Comparison of ENCODE assay signal across 8 cellular contexts in genomic region chr5:74257645-74258328, GRCh38.
DNase-seq lines count a peak whose midpoint lies in the region; ATAC-seq and TF ChIP-seq lines count a peak whose summit lies in the region.

No MANE protein-coding gene starts in this region.

- no peaks in the 10 kb centered on the region for H3K9me3 ChIP-seq in right lobe of liver

- H3K4me3 ChIP-seq in right lobe of liver, result no peak overlapping the region

- no peaks in the 10 kb centered on the region for H3K4me1 ChIP-seq in right lobe of liver

- no peak for TF ChIP-seq POLR2A in right lobe of liver (IDR thresholded peaks at IDR 0.05)

- WGBS in right lobe of liver (ENCODE audit: insufficient coverage, low coverage, low lambda C conversion rate, missing lambda C conversion rate), result 43% methylated on average over 5 of the region's 6 CpGs

- peak; percentile 59 for ATAC-seq in HG03108 (IDR thresholded peaks at IDR 0.05; ENCODE audit: unreplicated experiment)
- ATAC-seq in right lobe of liver, result peak; percentile 60 to 81 (median 68)
- no peak for ATAC-seq in HG03139 (IDR thresholded peaks at IDR 0.05; ENCODE audit: unreplicated experiment)
- ATAC-seq in GM21786 (IDR thresholded peaks at IDR 0.05; ENCODE audit: unreplicated experiment), result no peak

- DNase-seq in CMK (ENCODE audit: low read depth) (peak; percentile 67), amniotic epithelial cell (ENCODE audit: low read depth) (peak; percentile 91), right lobe of liver (no peak), putamen (ENCODE audit: low spot score) (no peak)
- DNase-seq in activated CD4-positive, alpha-beta T cell treated with anti-CD3 and anti-CD28 coated beads, Interleukin-2, amount 50 U/mL, for 1 hour, result no peak

- no peaks in the 10 kb centered on the region for H3K36me3 ChIP-seq in right lobe of liver

- intact Hi-C loops in right lobe of liver (cut with DNase I), result no loop called here

- no peak overlapping the region for H3K27ac ChIP-seq in right lobe of liver

- H3K27me3 ChIP-seq in right lobe of liver, result no peaks in the 10 kb centered on the region

- TF ChIP-seq CTCF in right lobe of liver (IDR thresholded peaks at IDR 0.05), result no peak

Comparison
In these comparisons a context has a peak if more than half of its experiments do, and no peak if none do; other contexts are left out.
1. DNase-seq: peak in CMK (single experiment) and amniotic epithelial cell (single experiment); none in right lobe of liver (0 of 3), activated CD4-positive, alpha-beta T cell treated with anti-CD3 and anti-CD28 coated beads, Interleukin-2, amount 50 U/mL, for 1 hour (single experiment) and putamen (single experiment).
2. ATAC-seq: peak in HG03108 (single experiment) and right lobe of liver (4 of 4); none in HG03139 (single experiment) and GM21786 (single experiment).